In the genomic region with DNA sequence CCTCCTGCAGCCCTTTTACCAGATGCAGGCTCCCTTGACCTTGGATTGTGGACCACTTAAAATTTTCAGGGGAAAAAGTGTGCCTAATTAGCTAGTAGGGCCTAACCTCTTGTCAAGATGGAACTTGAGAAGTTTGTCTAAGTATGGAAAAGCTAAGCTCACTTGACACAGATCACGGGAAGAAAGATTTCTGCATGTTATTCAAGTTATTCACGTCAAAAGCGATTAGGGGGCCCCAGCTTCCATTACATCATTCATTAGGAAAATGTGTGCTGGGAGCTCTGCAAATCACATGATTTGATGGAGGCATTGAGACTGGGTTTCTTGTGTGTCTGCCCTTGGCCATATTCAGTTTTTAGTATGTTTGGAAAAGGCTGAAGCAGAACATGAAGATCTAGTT, we compare ENCODE assay signal across 1 cellular context.
TF ChIP-seq lines count a peak whose summit lies in the region.

No MANE protein-coding gene starts in this region.

TF ChIP-seq in K562, 482 proteins besides CTCF, POLR2A, EP300 and RAD21:
- TF ChIP-seq, protein P1, sequence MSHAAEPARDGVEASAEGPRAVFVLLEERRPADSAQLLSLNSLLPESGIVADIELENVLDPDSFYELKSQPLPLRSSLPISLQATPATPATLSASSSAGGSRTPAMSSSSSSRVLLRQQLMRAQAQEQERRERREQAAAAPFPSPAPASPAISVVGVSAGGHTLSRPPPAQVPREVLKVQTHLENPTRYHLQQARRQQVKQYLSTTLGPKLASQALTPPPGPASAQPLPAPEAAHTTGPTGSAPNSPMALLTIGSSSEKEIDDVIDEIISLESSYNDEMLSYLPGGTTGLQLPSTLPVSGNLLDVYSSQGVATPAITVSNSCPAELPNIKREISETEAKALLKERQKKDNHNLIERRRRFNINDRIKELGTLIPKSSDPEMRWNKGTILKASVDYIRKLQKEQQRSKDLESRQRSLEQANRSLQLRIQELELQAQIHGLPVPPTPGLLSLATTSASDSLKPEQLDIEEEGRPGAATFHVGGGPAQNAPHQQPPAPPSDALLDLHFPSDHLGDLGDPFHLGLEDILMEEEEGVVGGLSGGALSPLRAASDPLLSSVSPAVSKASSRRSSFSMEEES (CRISPR knock-in tag; IDR thresholded peaks at IDR 0.05) = 0 out of 2 replicates have a peak, but pooled peaks have one; percentile 14
- TF ChIP-seq TFAM (CRISPR knock-in tag; conservative IDR thresholded peaks at IDR 0.05) = no peak
TF ChIP-seq in K562: peak in this region for 1.
